Comparison of ENCODE assay signal across 9 cellular contexts in genomic region chr10:133438711-133439273, GRCh38. TPM values are rescaled to one million over a fixed set of nuclear protein-coding genes. Genes with fewer than 3 reads are reported as not detected.
DNase-seq lines count a peak whose midpoint lies in the region; ATAC-seq and TF ChIP-seq lines count a peak whose summit lies in the region.
"Had no signal": no experiment of that assay in that cellular context is flagged by ENCODE, and none has a peak within 500 bp of the region (broad histone marks: within the 10 kb centered on the region; RNA-seq: fewer than 3 reads in every experiment).

No MANE protein-coding gene starts in this region.

- H3K36me3 ChIP-seq in osteoblast (ENCODE audit: insufficient read depth, low read length) = no peaks in the 10 kb centered on the region

- no peak overlapping the region for H2AFZ ChIP-seq in osteoblast (ENCODE audit: low read length)

- peaks cover 29% of the 10 kb centered on the region for H3K4me1 Mint-ChIP-seq in activated T-cell treated with anti-CD3 and anti-CD28 coated beads, Interleukin-2, amount 50 U/mL, for 72 hours (ENCODE audit: low read depth)
- peaks cover 21% of the 10 kb centered on the region for H3K4me1 Mint-ChIP-seq in activated CD8-positive, alpha-beta memory T cell treated with anti-CD3 and anti-CD28 coated beads, Interleukin-2, amount 10 ng/mL, durations not matched to agents 7 days and 5 days
- H3K4me1 Mint-ChIP-seq: nephron had no signal

- H3K27me3 ChIP-seq in osteoblast (ENCODE audit: insufficient read depth, low read length) = no peaks in the 10 kb centered on the region

- CTCF ChIA-PET in activated CD8-positive, alpha-beta memory T cell treated with anti-CD3 and anti-CD28 coated beads, Interleukin-2, amount 10 ng/mL, durations not matched to agents 7 days and 5 days (lab: Charles Lee) = interaction anchor here (0.6 to 2.8 kb wide), 26 partner anchors 9 to 1329 kb away, joined by 3 to 16 read pairs (median 4); partner anchors contain the start of genes ECHS1 and SCART1

- peaks cover 13% of the 10 kb centered on the region for H3K27me3 Mint-ChIP-seq in activated T-cell treated with anti-CD3 and anti-CD28 coated beads, Interleukin-2, amount 50 U/mL, for 72 hours (ENCODE audit: low read depth)
- H3K27me3 Mint-ChIP-seq in activated CD8-positive, alpha-beta memory T cell treated with anti-CD3 and anti-CD28 coated beads, Interleukin-2, amount 10 ng/mL, durations not matched to agents 7 days and 5 days = peaks cover 9% of the 10 kb centered on the region

- no peak overlapping the region for H3K27ac ChIP-seq in osteoblast (ENCODE audit: low read depth, low read length)

- H3K4me3 ChIP-seq in osteoblast (ENCODE audit: insufficient read depth, low read length) = no peak overlapping the region

- H3K79me2 ChIP-seq in osteoblast (ENCODE audit: insufficient read depth, low read length) = no peaks in the 10 kb centered on the region

- H3K36me3 Mint-ChIP-seq in activated T-cell treated with anti-CD3 and anti-CD28 coated beads, Interleukin-2, amount 50 U/mL, for 72 hours (ENCODE audit: insufficient read depth in 2 of 2) = peaks cover 0 to 5% of the 10 kb centered on the region in 2 donors
- no peaks in the 10 kb centered on the region for H3K36me3 Mint-ChIP-seq in activated CD8-positive, alpha-beta memory T cell treated with anti-CD3 and anti-CD28 coated beads, Interleukin-2, amount 10 ng/mL, durations not matched to agents 7 days and 5 days

- no peak for DNase-seq in activated T-cell treated with anti-CD3 and anti-CD28 coated beads, Interleukin-2, amount 50 U/mL, for 72 hours
- DNase-seq in activated T-cell treated with anti-CD3 and anti-CD28 coated beads for 4 hours = no peak
- DNase-seq in HuH-7 (ENCODE audit: low spot score) = peak; percentile 83
- DNase-seq in activated CD8-positive, alpha-beta memory T cell treated with anti-CD3 and anti-CD28 coated beads, Interleukin-2, amount 10 ng/mL, durations not matched to agents 7 days and 5 days = no peak
- peak; percentile 91 for DNase-seq in osteoblast (ENCODE audit: insufficient read length, low spot score, missing footprints)
- no peak for DNase-seq in middle frontal gyrus (ENCODE audit: extremely low spot score, low spot score)
- no peak for DNase-seq in GM19238 (ENCODE audit: insufficient read length, low spot score)
- no peak for DNase-seq in NCI-H446 treated with DMSO at 0.1 percent for 48 hours (lab: John Stamatoyannopoulos, UW)

- no peak overlapping the region for H3K27ac Mint-ChIP-seq in activated T-cell treated with anti-CD3 and anti-CD28 coated beads, Interleukin-2, amount 50 U/mL, for 72 hours
- H3K27ac Mint-ChIP-seq in activated CD8-positive, alpha-beta memory T cell treated with anti-CD3 and anti-CD28 coated beads, Interleukin-2, amount 10 ng/mL, durations not matched to agents 7 days and 5 days = no peak overlapping the region
- H3K27ac Mint-ChIP-seq: nephron had no signal

- H3K4me3 Mint-ChIP-seq in activated T-cell treated with anti-CD3 and anti-CD28 coated beads, Interleukin-2, amount 50 U/mL, for 72 hours = no peak overlapping the region
- H3K4me3 Mint-ChIP-seq in activated CD8-positive, alpha-beta memory T cell treated with anti-CD3 and anti-CD28 coated beads, Interleukin-2, amount 10 ng/mL, durations not matched to agents 7 days and 5 days = no peak overlapping the region
- H3K4me3 Mint-ChIP-seq: nephron had no signal

- peaks cover 20% of the 10 kb centered on the region for H4K20me1 ChIP-seq in osteoblast (ENCODE audit: insufficient read depth, low read length)

- ATAC-seq in activated T-cell treated with anti-CD3 and anti-CD28 coated beads, Interleukin-2, amount 50 U/mL, for 72 hours (replicated peaks in 1 of 2) = peak; percentile 27 to 32
- peak; percentile 41 for ATAC-seq in activated CD8-positive, alpha-beta memory T cell treated with anti-CD3 and anti-CD28 coated beads, Interleukin-2, amount 10 ng/mL, durations not matched to agents 7 days and 5 days

- peaks cover 0 to 2% of the 10 kb centered on the region in 2 donors for H3K9me3 Mint-ChIP-seq in activated T-cell treated with anti-CD3 and anti-CD28 coated beads, Interleukin-2, amount 50 U/mL, for 72 hours
- no peaks in the 10 kb centered on the region for H3K9me3 Mint-ChIP-seq in activated CD8-positive, alpha-beta memory T cell treated with anti-CD3 and anti-CD28 coated beads, Interleukin-2, amount 10 ng/mL, durations not matched to agents 7 days and 5 days (ENCODE audit: low read depth)

- peak; percentile 48 for TF ChIP-seq CTCF in osteoblast (IDR thresholded peaks at IDR 0.05; ENCODE audit: extremely low read depth, low read depth, low read length)

- H3K4me2 ChIP-seq in osteoblast (ENCODE audit: insufficient read depth, low read length) = no peak overlapping the region

- no peaks in the 10 kb centered on the region for H3K9me3 ChIP-seq in osteoblast (ENCODE audit: low read depth, low read length)

- no peaks in the 10 kb centered on the region for H3K4me1 ChIP-seq in osteoblast (ENCODE audit: insufficient read depth, low read length)

RNA-seq across cellular contexts. Expression of gene SPRN, which starts 14.4 kb away (rescaled TPM):
- not detected for total RNA-seq in activated T-cell treated with anti-CD3 and anti-CD28 coated beads, Interleukin-2, amount 50 U/mL, for 72 hours
- not detected for total RNA-seq in activated CD8-positive, alpha-beta memory T cell treated with anti-CD3 and anti-CD28 coated beads, Interleukin-2, amount 10 ng/mL, durations not matched to agents 7 days and 5 days
- under 0.01 TPM in 2 replicates for total RNA-seq in osteoblast

RNA-seq across cellular contexts. Expression of gene SCART1, which starts 15.0 kb away (rescaled TPM):
- 1 to 10 TPM; 3.3 to 3.9 TPM for total RNA-seq in activated T-cell treated with anti-CD3 and anti-CD28 coated beads, Interleukin-2, amount 50 U/mL, for 72 hours
- total RNA-seq in activated CD8-positive, alpha-beta memory T cell treated with anti-CD3 and anti-CD28 coated beads, Interleukin-2, amount 10 ng/mL, durations not matched to agents 7 days and 5 days = 1 to 10 TPM in 1 of 2 experiments, under 1 TPM in 1; 0.82 to 4.8 TPM
- 5.1 and 5.6 TPM in 2 replicates for total RNA-seq in osteoblast

RNA-seq across cellular contexts. Expression of gene MTG1, which starts 44.8 kb away (rescaled TPM):
- total RNA-seq in activated T-cell treated with anti-CD3 and anti-CD28 coated beads, Interleukin-2, amount 50 U/mL, for 72 hours = 10 to 100 TPM; 58.0 to 67.2 TPM
- 10 to 100 TPM; 56.0 to 64.9 TPM for total RNA-seq in activated CD8-positive, alpha-beta memory T cell treated with anti-CD3 and anti-CD28 coated beads, Interleukin-2, amount 10 ng/mL, durations not matched to agents 7 days and 5 days
- 28.3 and 31.5 TPM in 2 replicates for total RNA-seq in osteoblast

RNA-seq across cellular contexts. Expression of gene PAOX, which starts 59.7 kb away (rescaled TPM):
- 10 to 100 TPM; 12.4 to 13.8 TPM for total RNA-seq in activated T-cell treated with anti-CD3 and anti-CD28 coated beads, Interleukin-2, amount 50 U/mL, for 72 hours
- total RNA-seq in activated CD8-positive, alpha-beta memory T cell treated with anti-CD3 and anti-CD28 coated beads, Interleukin-2, amount 10 ng/mL, durations not matched to agents 7 days and 5 days = 1 to 10 TPM; 5.6 to 6.0 TPM
- total RNA-seq in osteoblast = 5.9 and 7.6 TPM in 2 replicates

Comparison
In these comparisons a context has a peak if more than half of its experiments do, and no peak if none do; other contexts are left out.
1. DNase-seq: peak in HuH-7 (single experiment) and osteoblast (single experiment); none in activated T-cell treated with anti-CD3 and anti-CD28 coated beads, Interleukin-2, amount 50 U/mL, for 72 hours (0 of 2), activated T-cell treated with anti-CD3 and anti-CD28 coated beads for 4 hours (single experiment), activated CD8-positive, alpha-beta memory T cell treated with anti-CD3 and anti-CD28 coated beads, Interleukin-2, amount 10 ng/mL, durations not matched to agents 7 days and 5 days (single experiment), middle frontal gyrus (single experiment), GM19238 (single experiment) and NCI-H446 treated with DMSO at 0.1 percent for 48 hours (single experiment).